9 cellular contexts compared by ENCODE assay signal in the genomic region with DNA sequence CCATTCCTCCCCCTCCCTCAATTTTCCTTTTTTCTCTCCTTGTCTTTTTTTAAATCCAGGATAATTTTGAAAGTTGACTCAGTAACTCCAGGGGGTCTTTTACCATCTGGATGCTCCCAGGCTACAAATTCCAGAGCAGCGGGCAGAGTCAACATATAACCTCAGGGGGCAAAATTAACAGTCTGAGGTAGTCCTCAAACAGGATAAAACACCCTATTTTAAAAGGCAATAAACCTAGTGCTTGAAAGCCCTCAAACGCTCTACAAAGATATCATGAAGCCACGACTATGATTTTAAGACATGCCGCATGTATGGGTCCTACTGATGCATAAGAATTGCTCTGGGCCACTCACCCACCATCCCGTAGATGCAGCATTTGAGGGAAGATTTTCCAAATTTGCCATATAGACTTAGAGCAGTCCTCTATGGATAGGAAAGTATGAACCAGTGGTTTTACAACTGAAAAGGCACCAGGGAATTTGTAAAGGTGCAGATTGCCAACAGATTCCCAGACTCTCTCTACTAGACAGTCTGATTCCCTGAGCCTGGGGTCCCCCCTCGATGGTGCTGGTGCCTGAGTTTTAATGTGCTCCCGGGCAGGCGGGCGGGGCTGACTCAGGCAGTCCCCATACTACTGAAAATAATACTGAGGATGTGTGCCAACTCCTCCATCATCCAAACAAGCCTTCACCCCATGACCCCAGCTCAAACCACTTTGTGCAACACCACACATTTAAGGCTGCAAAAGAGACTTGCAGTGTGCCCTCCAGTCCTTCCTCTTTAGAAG. TPM values are rescaled to one million over a fixed set of nuclear protein-coding genes. Genes with fewer than 3 reads are reported as not detected.
DNase-seq lines count a peak whose midpoint lies in the region; ATAC-seq and TF ChIP-seq lines count a peak whose summit lies in the region.
"Had no signal": no experiment of that assay in that cellular context is flagged by ENCODE, and none has a peak within 500 bp of the region (broad histone marks: within the 10 kb centered on the region; RNA-seq: fewer than 3 reads in every experiment).

No MANE protein-coding gene starts in this region.

- no peak overlapping the region for H4K8ac ChIP-seq in H9 (replicated peaks; ENCODE audit: insufficient read length, low read depth, low read length)

- in situ Hi-C loops in brain microvascular endothelial cell (cut with HindIII; ENCODE audit: low pct_ligation_motif_present, low sequenced_read_pairs), result no loop called here

- no peak overlapping the region for H2BK120ac ChIP-seq in H9 (ENCODE audit: low read depth, low read length, poor library complexity, severe bottlenecking)

- H4K5ac ChIP-seq in H9 (ENCODE audit: insufficient read length, low read depth, low read length), result no peak overlapping the region

- no peak overlapping the region for H3K14ac ChIP-seq in H9 (ENCODE audit: insufficient read depth, low read length)

- peaks cover 8% of the 10 kb centered on the region; the same call in 1 of the 2 replicates for H3K79me2 ChIP-seq in H9 (ENCODE audit: insufficient read depth, low read length)

- H3K9me3 ChIP-seq in H9 (ENCODE audit: control insufficient read depth, low read depth, low read length), result peaks cover 12% of the 10 kb centered on the region

- H3K9me3 Mint-ChIP-seq in H9, result peaks cover 25 to 30% of the 10 kb centered on the region in 2 experiments
- peaks cover 13% of the 10 kb centered on the region for H3K9me3 Mint-ChIP-seq in progenitor cell of endocrine pancreas (ENCODE audit: low read depth)
- H3K9me3 Mint-ChIP-seq in activated CD4-positive, alpha-beta T cell treated with anti-CD3 and anti-CD28 coated beads, Interleukin-2, amount 10 ng/mL, durations not matched to agents 7 days and 5 days, result peaks cover 4% of the 10 kb centered on the region

- H3K36me3 ChIP-seq in brain microvascular endothelial cell (replicated peaks), result no peaks in the 10 kb centered on the region

- no peak overlapping the region for H3K4me3 ChIP-seq in brain microvascular endothelial cell (ENCODE audit: low read depth, low read length)

- H3K4ac ChIP-seq in H9 (ENCODE audit: low read depth, low read length), result no peak overlapping the region

- ATAC-seq in GM18907 (IDR thresholded peaks at IDR 0.05; ENCODE audit: unreplicated experiment) (no peak), GM21360 (IDR thresholded peaks at IDR 0.05; ENCODE audit: unreplicated experiment) (no peak)

- H2BK20ac ChIP-seq in H9 (ENCODE audit: low read depth, low read length, poor library complexity, severe bottlenecking), result no peak overlapping the region

- POLR2A ChIA-PET in activated CD4-positive, alpha-beta T cell treated with anti-CD3 and anti-CD28 coated beads, Interleukin-2, amount 10 ng/mL, durations not matched to agents 7 days and 5 days (lab: Charles Lee), result no interaction called here

- H3K18ac ChIP-seq in H9 (ENCODE audit: insufficient read length, low read depth, low read length), result no peak overlapping the region

- H2BK15ac ChIP-seq in H9 (ENCODE audit: low read depth, low read length), result no peak overlapping the region

- H3K27ac Mint-ChIP-seq in H9, result peak overlapping the region in 1 of 3 experiments; percentile 56; a peak in 2 of 7 replicates
- H3K27ac Mint-ChIP-seq in progenitor cell of endocrine pancreas, result peak overlapping the region; percentile 39
- no peak overlapping the region for H3K27ac Mint-ChIP-seq in activated CD4-positive, alpha-beta T cell treated with anti-CD3 and anti-CD28 coated beads, Interleukin-2, amount 10 ng/mL, durations not matched to agents 7 days and 5 days

- H3K4me1 ChIP-seq in H9 (ENCODE audit: insufficient read depth, low read length), result peaks cover 4% of the 10 kb centered on the region

- peaks cover 38 to 43% of the 10 kb centered on the region in 2 experiments for H3K4me1 Mint-ChIP-seq in H9
- H3K4me1 Mint-ChIP-seq in progenitor cell of endocrine pancreas (ENCODE audit: low read depth), result peaks cover 36% of the 10 kb centered on the region
- H3K4me1 Mint-ChIP-seq in activated CD4-positive, alpha-beta T cell treated with anti-CD3 and anti-CD28 coated beads, Interleukin-2, amount 10 ng/mL, durations not matched to agents 7 days and 5 days, result peaks cover 8% of the 10 kb centered on the region

- H3K9ac ChIP-seq in H9 (ENCODE audit: extremely low read depth, insufficient read length, low read length), result no peak overlapping the region

- H4K91ac ChIP-seq in H9 (ENCODE audit: insufficient read length, low read depth, low read length), result no peak overlapping the region

- H3K23ac ChIP-seq in H9 (ENCODE audit: insufficient read length, low read depth, low read length), result no peak overlapping the region

- H2AFZ ChIP-seq in H9 (ENCODE audit: low read length), result no peak overlapping the region

- H3K36me3 Mint-ChIP-seq in H9 (ENCODE audit: insufficient read depth in 1 of 3, low read depth in 3 of 3) (peaks cover 25 to 32% (median 31%) of the 10 kb centered on the region in 3 experiments), progenitor cell of endocrine pancreas (ENCODE audit: insufficient read depth) (peaks cover 11% of the 10 kb centered on the region)
- peaks cover 2% of the 10 kb centered on the region for H3K36me3 Mint-ChIP-seq in activated CD4-positive, alpha-beta T cell treated with anti-CD3 and anti-CD28 coated beads, Interleukin-2, amount 10 ng/mL, durations not matched to agents 7 days and 5 days (ENCODE audit: low read depth)

- H3K4me3 Mint-ChIP-seq in H9 (peak overlapping the region; percentile 1 to 35; a peak in 4 of 5 replicates), progenitor cell of endocrine pancreas (ENCODE audit: low read depth) (no peak overlapping the region)
- no peak overlapping the region for H3K4me3 Mint-ChIP-seq in activated CD4-positive, alpha-beta T cell treated with anti-CD3 and anti-CD28 coated beads, Interleukin-2, amount 10 ng/mL, durations not matched to agents 7 days and 5 days

- H3K27me3 ChIP-seq in H9 (ENCODE audit: insufficient read depth, low read length), result no peaks in the 10 kb centered on the region
- H3K27me3 ChIP-seq in brain microvascular endothelial cell (replicated peaks), result no peaks in the 10 kb centered on the region

- CTCF ChIA-PET in activated CD4-positive, alpha-beta T cell treated with anti-CD3 and anti-CD28 coated beads, Interleukin-2, amount 10 ng/mL, durations not matched to agents 7 days and 5 days (lab: Charles Lee), result interaction anchor here (1.3 kb wide), 1 partner anchor 11 kb away, joined by 3 read pairs; no protein-coding TSS in a partner anchor

- TF ChIP-seq CTCF in H9 (conservative IDR thresholded peaks at IDR 0.05), result no peak
- TF ChIP-seq CTCF in progenitor cell of endocrine pancreas (IDR thresholded peaks at IDR 0.05; ENCODE audit: unreplicated experiment), result no peak
- no peak for TF ChIP-seq CTCF in brain microvascular endothelial cell (IDR thresholded peaks at IDR 0.05; ENCODE audit: low read depth, low read length, missing control alignments)

- no peak for DNase-seq in H9
- DNase-seq in NOMO-1 treated with dmso at 0.1 percent for 144 hours (lab: John Stamatoyannopoulos, UW; ENCODE audit: unreplicated experiment), result peak; percentile 65
- DNase-seq in fibroblast of gingiva (ENCODE audit: low read depth), result peak; percentile 71
- no peak for DNase-seq in progenitor cell of endocrine pancreas (ENCODE audit: low spot score, unreplicated experiment)
- no peak for DNase-seq in activated CD4-positive, alpha-beta T cell treated with anti-CD3 and anti-CD28 coated beads, Interleukin-2, amount 10 ng/mL, durations not matched to agents 7 days and 5 days
- no peak for DNase-seq in brain microvascular endothelial cell
- DNase-seq: activated naive CD4-positive, alpha-beta T cell treated with anti-CD3 and anti-CD28 coated beads, Interleukin-2, amount 50 U/mL, for 16 hours had no signal

- peak overlapping the region; percentile 8 for H3K4me2 ChIP-seq in H9 (ENCODE audit: insufficient read depth, insufficient read length, low read length)

- H3K23me2 ChIP-seq in H9 (ENCODE audit: insufficient read length, low read depth, low read length, poor library complexity, severe bottlenecking), result no peaks in the 10 kb centered on the region

- no peak overlapping the region for H2BK12ac ChIP-seq in H9 (ENCODE audit: insufficient read length, low read depth, low read length)

- no CpG with 5 or more reads among the region's 9 CpGs for WGBS in H9 (ENCODE audit: extremely low coverage, insufficient read length, low lambda C conversion rate)

- H3K56ac ChIP-seq in H9 (ENCODE audit: insufficient read length, low read depth, low read length), result no peak overlapping the region

- no peak overlapping the region for H2AK5ac ChIP-seq in H9 (ENCODE audit: insufficient read length, low read length)

- no peak overlapping the region for H2BK5ac ChIP-seq in H9 (ENCODE audit: insufficient read length, low read length)

- peaks cover 4% of the 10 kb centered on the region for H3K79me1 ChIP-seq in H9 (ENCODE audit: insufficient read depth, low read depth, low read length, poor library complexity, severe bottlenecking)

- H3T11ph ChIP-seq in H9 (ENCODE audit: low read length), result no peak overlapping the region

- H3K27ac ChIP-seq in H9 (ENCODE audit: insufficient read length, low read depth, low read length) (no peak overlapping the region), brain microvascular endothelial cell (no peak overlapping the region)

- H3K27me3 Mint-ChIP-seq in H9 (ENCODE audit: low read depth) (no peaks in the 10 kb centered on the region), progenitor cell of endocrine pancreas (no peaks in the 10 kb centered on the region)
- no peaks in the 10 kb centered on the region for H3K27me3 Mint-ChIP-seq in activated CD4-positive, alpha-beta T cell treated with anti-CD3 and anti-CD28 coated beads, Interleukin-2, amount 10 ng/mL, durations not matched to agents 7 days and 5 days

- H4K20me1 ChIP-seq in H9 (ENCODE audit: control insufficient read depth, insufficient read depth, insufficient read length), result no peaks in the 10 kb centered on the region

RNA-seq across cellular contexts. Expression of a gene that starts 37.2 kb away (rescaled TPM):
- 76.4 and 79.0 TPM in 2 replicates for total RNA-seq in H9 (2021)
- 37.0 and 43.3 TPM in 2 replicates for total RNA-seq in progenitor cell of endocrine pancreas
- total RNA-seq in activated CD4-positive, alpha-beta T cell treated with anti-CD3 and anti-CD28 coated beads, Interleukin-2, amount 10 ng/mL, durations not matched to agents 7 days and 5 days, result under 1 TPM; 0.32 to 0.37 TPM

Comparison
In these comparisons a context has a peak if more than half of its experiments do, and no peak if none do; other contexts are left out.
1. DNase-seq: peak in NOMO-1 treated with dmso at 0.1 percent for 144 hours (single experiment) and fibroblast of gingiva (single experiment); none in H9 (single experiment), progenitor cell of endocrine pancreas (single experiment), activated CD4-positive, alpha-beta T cell treated with anti-CD3 and anti-CD28 coated beads, Interleukin-2, amount 10 ng/mL, durations not matched to agents 7 days and 5 days (single experiment) and brain microvascular endothelial cell (single experiment).
2. H3K4me3 Mint-ChIP-seq: peak in H9 (2 of 2); none in progenitor cell of endocrine pancreas (single experiment) and activated CD4-positive, alpha-beta T cell treated with anti-CD3 and anti-CD28 coated beads, Interleukin-2, amount 10 ng/mL, durations not matched to agents 7 days and 5 days (single experiment).
3. RNA of a gene that starts 37.2 kb away (total RNA-seq): 76.4 to 79.0 TPM in H9 and 37.0 to 43.3 TPM in progenitor cell of endocrine pancreas; 0.32 to 0.37 TPM in activated CD4-positive, alpha-beta T cell treated with anti-CD3 and anti-CD28 coated beads, Interleukin-2, amount 10 ng/mL, durations not matched to agents 7 days and 5 days; every median in the first group is over 10 times any median in the second.